In the genomic region with DNA sequence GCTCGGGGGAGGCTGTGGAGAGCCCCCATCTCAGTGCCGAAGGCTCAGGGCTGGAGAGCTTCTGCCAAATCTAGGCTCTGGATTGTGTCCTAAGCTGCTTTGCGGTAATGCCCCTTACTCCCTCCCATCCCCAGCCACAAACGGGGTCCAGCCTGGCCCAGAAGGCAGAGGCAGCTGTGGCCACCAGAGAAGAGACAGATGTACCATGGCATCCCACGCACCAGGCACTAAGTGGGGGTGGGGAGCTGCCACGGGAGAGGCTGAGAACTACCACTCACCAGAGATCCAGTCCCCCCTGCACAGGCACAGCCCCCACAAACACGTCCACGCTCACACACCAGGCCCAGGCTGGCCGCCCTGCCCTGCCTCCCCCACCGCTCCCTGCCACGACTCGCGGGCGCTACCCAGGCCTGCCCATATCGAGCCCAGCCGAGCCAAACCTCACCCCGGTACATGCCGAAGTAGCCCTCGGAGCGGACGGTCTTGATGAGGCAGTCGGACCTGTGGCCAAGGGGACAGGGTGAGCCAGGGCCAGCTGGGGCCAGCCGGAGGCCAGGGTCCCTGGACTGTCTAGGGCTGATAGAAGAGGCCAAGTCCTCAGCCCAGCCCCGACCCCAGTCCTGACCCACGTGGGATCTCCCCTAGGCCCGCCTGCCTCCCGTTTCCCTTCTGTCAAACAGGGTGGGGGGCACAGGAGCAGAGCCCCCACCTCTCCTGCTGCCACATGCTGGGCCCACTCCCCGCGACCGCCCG, we compare ENCODE assay signal across 17 cellular contexts. TPM values are rescaled to one million over a fixed set of nuclear protein-coding genes. Genes with fewer than 3 reads are reported as not detected.
DNase-seq lines count a peak whose midpoint lies in the region; ATAC-seq and TF ChIP-seq lines count a peak whose summit lies in the region.
"Had no signal": no experiment of that assay in that cellular context is flagged by ENCODE, and none has a peak within 500 bp of the region (broad histone marks: within the 10 kb centered on the region; RNA-seq: fewer than 3 reads in every experiment).

No MANE protein-coding gene starts in this region.

- no peak overlapping the region for H3K9ac ChIP-seq in Karpas-422 (ENCODE audit: low read length)
- H3K9ac ChIP-seq: KMS-11 had no signal

- TF ChIP-seq POLR2A in esophagus muscularis mucosa (IDR thresholded peaks at IDR 0.05; ENCODE audit: low read depth) (no peak), gastrocnemius medialis (IDR thresholded peaks at IDR 0.05) (no peak)

- H3K9me3 ChIP-seq in Karpas-422 (ENCODE audit: low read length) (no peaks in the 10 kb centered on the region), esophagus muscularis mucosa (no peaks in the 10 kb centered on the region), gastrocnemius medialis (no peaks in the 10 kb centered on the region)
- H3K9me3 ChIP-seq: esophagus squamous epithelium, right lobe of liver had no signal

- no peaks in the 10 kb centered on the region for H3K9me2 ChIP-seq in Karpas-422 (replicated peaks; ENCODE audit: insufficient read depth, low read length)

- no peak for ATAC-seq in activated naive CD8-positive, alpha-beta T cell treated with anti-CD3 and anti-CD28 coated beads, Interleukin-2, amount 50 U/mL, for 24 hours
- no peak for ATAC-seq in naive thymus-derived CD8-positive, alpha-beta T cell
- no peak for ATAC-seq in GM18517 (IDR thresholded peaks at IDR 0.05; ENCODE audit: unreplicated experiment)
- no peak for ATAC-seq in gastrocnemius medialis
- ATAC-seq: left ventricle myocardium superior, right lobe of liver had no signal

- TF ChIP-seq CTCF in Calu3 (IDR thresholded peaks at IDR 0.05; ENCODE audit: unreplicated experiment), result no peak
- no peak for TF ChIP-seq CTCF in esophagus muscularis mucosa (IDR thresholded peaks at IDR 0.05)
- no peak for TF ChIP-seq CTCF in gastrocnemius medialis (IDR thresholded peaks at IDR 0.05 in 4 of 5, conservative IDR thresholded peaks at IDR 0.05 in 1 of 5)

- 81% methylated on average over 20 of the region's 31 CpGs for WGBS in esophagus muscularis mucosa

- no peaks in the 10 kb centered on the region for H3K9me3 Mint-ChIP-seq in Calu3 (ENCODE audit: low read depth, unreplicated experiment)
- no peaks in the 10 kb centered on the region for H3K9me3 Mint-ChIP-seq in activated naive CD8-positive, alpha-beta T cell treated with anti-CD3 and anti-CD28 coated beads, Interleukin-2, amount 50 U/mL, for 24 hours
- no peaks in the 10 kb centered on the region for H3K9me3 Mint-ChIP-seq in naive thymus-derived CD8-positive, alpha-beta T cell
- H3K9me3 Mint-ChIP-seq: CD14-positive monocyte had no signal

- H3K27me3 Mint-ChIP-seq in Calu3 (ENCODE audit: unreplicated experiment), result no peaks in the 10 kb centered on the region
- H3K27me3 Mint-ChIP-seq in activated naive CD8-positive, alpha-beta T cell treated with anti-CD3 and anti-CD28 coated beads, Interleukin-2, amount 50 U/mL, for 24 hours, result no peaks in the 10 kb centered on the region
- H3K27me3 Mint-ChIP-seq in naive thymus-derived CD8-positive, alpha-beta T cell, result peaks cover 0 to 1% (median 0%) of the 10 kb centered on the region in 5 donors

- H3K4me1 ChIP-seq in Karpas-422 (ENCODE audit: low read length) (peaks cover 40% of the 10 kb centered on the region), esophagus muscularis mucosa (peaks cover 32 to 60% (median 48%) of the 10 kb centered on the region in 4 donors), gastrocnemius medialis (peaks cover 11 to 35% of the 10 kb centered on the region in 2 donors)

- H3K27ac ChIP-seq in Karpas-422 (ENCODE audit: low read length), result no peak overlapping the region
- H3K27ac ChIP-seq in esophagus muscularis mucosa (replicated peaks in 1 of 4), result no peak overlapping the region
- H3K27ac ChIP-seq in gastrocnemius medialis, result no peak overlapping the region
- H3K27ac ChIP-seq: KMS-11 had no signal

- peak overlapping the region; percentile 97 for H3K4me2 ChIP-seq in Karpas-422 (ENCODE audit: low read depth, low read length, poor library complexity, severe bottlenecking)

- H2AFZ ChIP-seq in Karpas-422 (ENCODE audit: low read length), result no peak overlapping the region

- H3K27me3 ChIP-seq in Karpas-422 (ENCODE audit: low read length), result no peaks in the 10 kb centered on the region
- H3K27me3 ChIP-seq in esophagus muscularis mucosa, result peaks cover 0 to 25% (median 8%) of the 10 kb centered on the region in 4 donors
- H3K27me3 ChIP-seq in gastrocnemius medialis, result peaks cover 27 to 48% (median 46%) of the 10 kb centered on the region in 3 donors
- H3K27me3 ChIP-seq: right lobe of liver had no signal

- H3K4me1 Mint-ChIP-seq in Calu3 (ENCODE audit: low read depth, unreplicated experiment), result no peaks in the 10 kb centered on the region
- peaks cover 6% of the 10 kb centered on the region for H3K4me1 Mint-ChIP-seq in activated naive CD8-positive, alpha-beta T cell treated with anti-CD3 and anti-CD28 coated beads, Interleukin-2, amount 50 U/mL, for 24 hours
- peaks cover 4 to 21% (median 19%) of the 10 kb centered on the region in 4 donors for H3K4me1 Mint-ChIP-seq in naive thymus-derived CD8-positive, alpha-beta T cell

- no peak overlapping the region for H3K27ac Mint-ChIP-seq in Calu3 (ENCODE audit: unreplicated experiment)
- no peak overlapping the region for H3K27ac Mint-ChIP-seq in activated naive CD8-positive, alpha-beta T cell treated with anti-CD3 and anti-CD28 coated beads, Interleukin-2, amount 50 U/mL, for 24 hours
- no peak overlapping the region for H3K27ac Mint-ChIP-seq in naive thymus-derived CD8-positive, alpha-beta T cell
- H3K27ac Mint-ChIP-seq: CD14-positive monocyte had no signal

- H4K20me1 ChIP-seq in Karpas-422 (ENCODE audit: insufficient read depth, low read depth, low read length), result peaks cover 13% of the 10 kb centered on the region; the same call in 1 of the 2 replicates

- H3K4me3 ChIP-seq in Karpas-422 (ENCODE audit: low read length) (no peak overlapping the region; the same call in 1 of the 2 replicates), esophagus muscularis mucosa (no peak overlapping the region), gastrocnemius medialis (no peak overlapping the region)

- intact Hi-C loops in Calu3 (cut with micrococcal nuclease; ENCODE audit: unreplicated experiment), result no loop called here
- intact Hi-C loops in esophagus muscularis mucosa (cut with DNase I), result no loop called here
- intact Hi-C loops in gastrocnemius medialis (cut with DNase I; ENCODE audit: low total_unique reads), result no loop called here
- intact Hi-C loops in cardiac septum (cut with DNase I), result no loop called here

- in situ Hi-C loops in gastrocnemius medialis (cut with MboI; ENCODE audit: low sequenced_read_pairs in 4 of 4), result no loop called here

- H3K36me3 Mint-ChIP-seq in Calu3 (ENCODE audit: insufficient read depth, unreplicated experiment), result peaks cover 63% of the 10 kb centered on the region
- peaks cover 4% of the 10 kb centered on the region for H3K36me3 Mint-ChIP-seq in activated naive CD8-positive, alpha-beta T cell treated with anti-CD3 and anti-CD28 coated beads, Interleukin-2, amount 50 U/mL, for 24 hours (ENCODE audit: low read depth)
- H3K36me3 Mint-ChIP-seq in naive thymus-derived CD8-positive, alpha-beta T cell, result peaks cover 0 to 16% (median 4%) of the 10 kb centered on the region in 3 donors

- CTCF ChIA-PET in Calu3 (lab: Charles Lee), result no interaction called here

- POLR2A ChIA-PET in naive thymus-derived CD8-positive, alpha-beta T cell (lab: Charles Lee), result interaction anchor here (0.8 to 1.4 kb wide), 3 partner anchors 9 to 35 kb away, joined by 3 to 5 read pairs (median 3); partner anchors contain the start of gene GATD1

- H3K4me3 Mint-ChIP-seq in Calu3 (ENCODE audit: low read depth, unreplicated experiment), result peak overlapping the region; percentile 83
- H3K4me3 Mint-ChIP-seq in activated naive CD8-positive, alpha-beta T cell treated with anti-CD3 and anti-CD28 coated beads, Interleukin-2, amount 50 U/mL, for 24 hours, result peak overlapping the region; percentile 53
- H3K4me3 Mint-ChIP-seq in naive thymus-derived CD8-positive, alpha-beta T cell, result peak overlapping the region; percentile 14 to 94 (median 40)
- H3K4me3 Mint-ChIP-seq: CD14-positive monocyte had no signal

- DNase-seq in Calu3, result no peak
- no peak for DNase-seq in Karpas-422
- no peak for DNase-seq in activated naive CD8-positive, alpha-beta T cell treated with anti-CD3 and anti-CD28 coated beads, Interleukin-2, amount 50 U/mL, for 24 hours
- DNase-seq in naive thymus-derived CD8-positive, alpha-beta T cell, result no peak
- DNase-seq in esophagus muscularis mucosa (ENCODE audit: extremely low spot score), result no peak
- no peak for DNase-seq in gastrocnemius medialis
- no peak for DNase-seq in cardiac septum (ENCODE audit: low spot score)
- DNase-seq: activated gamma-delta T cell treated with Interleukin-2 at 50 U/mL for 16 hours; esophagus squamous epithelium; GDM1; GOT3; stimulated activated CD4-positive, alpha-beta T cell treated with anti-CD3 and anti-CD28 coated beads, Interleukin-4, amount 100 ng/mL, for 24 hours had no signal

- BruUV-seq in Calu3 (replicated peaks; lab: Mats Ljungman, UMichigan), result TSS peak; percentile 6

- no peak for TF ChIP-seq EP300 in esophagus muscularis mucosa (IDR thresholded peaks at IDR 0.05)

- H3K36me3 ChIP-seq in Karpas-422 (ENCODE audit: insufficient read depth, low read length) (no peaks in the 10 kb centered on the region), esophagus muscularis mucosa (peaks cover 2 to 32% (median 27%) of the 10 kb centered on the region in 4 donors), gastrocnemius medialis (peaks cover 0 to 2% of the 10 kb centered on the region in 2 donors)

- H3K79me2 ChIP-seq in Karpas-422 (ENCODE audit: low read length), result peaks cover 30% of the 10 kb centered on the region

RNA-seq across cellular contexts. Expression of gene SLC25A22, which starts 3.9 kb away (rescaled TPM):
- total RNA-seq in Calu3 (2022) (44.5 and 53.6 TPM in 2 replicates), esophagus muscularis mucosa (10 to 100 TPM in 1 of 4 donors, 1 to 10 TPM in 3; 5.0 to 11.0 (median 9.5) TPM), gastrocnemius medialis (1 to 10 TPM in 2 of 4 donors, under 1 TPM in 1, not detected in 1; 0.80 to 1.5 (median 1.0) TPM), cardiac septum (4.7 TPM)
- 9.3 and 23.4 TPM in 2 replicates for total RNA-seq in Karpas-422 (2014; rRNA removed; shearing (Covaris generic); ENCODE audit: low replicate concordance)
- 10 to 100 TPM; 18.1 to 19.2 TPM for total RNA-seq in naive thymus-derived CD8-positive, alpha-beta T cell
- polyA plus RNA-seq in naive thymus-derived CD8-positive, alpha-beta T cell, result 10 to 100 TPM in 1 of 3 donors, 1 to 10 TPM in 2; 6.4 to 16.4 (median 6.5) TPM

RNA-seq across cellular contexts. Expression of gene CEND1, which starts 4.3 kb away (rescaled TPM):
- total RNA-seq in Calu3 (2022) (not detected in 2 replicates), esophagus muscularis mucosa (1 to 10 TPM in 3 of 4 donors, under 1 TPM in 1; 0.42 to 3.3 (median 2.6) TPM), gastrocnemius medialis (under 1 TPM in 1 of 4 donors, not detected in 3; 0.20 TPM), cardiac septum (0.65 TPM)
- 19.8 and 50.0 TPM in 2 replicates for total RNA-seq in Karpas-422 (2014; rRNA removed; shearing (Covaris generic); ENCODE audit: low replicate concordance)
- not detected for total RNA-seq in naive thymus-derived CD8-positive, alpha-beta T cell
- polyA plus RNA-seq in naive thymus-derived CD8-positive, alpha-beta T cell, result not detected
- total RNA-seq: left ventricle myocardium superior, right lobe of liver had no signal
- polyA plus RNA-seq: CD14-positive monocyte had no signal

RNA-seq across cellular contexts. Expression of gene PIDD1, which starts 10.8 kb away (rescaled TPM):
- 15.9 and 16.3 TPM in 2 replicates for total RNA-seq in Calu3 (2022)
- total RNA-seq in Karpas-422 (2014; rRNA removed; shearing (Covaris generic); ENCODE audit: low replicate concordance), result 26.2 and 26.6 TPM in 2 replicates
- 10 to 100 TPM; 37.7 to 40.7 TPM for total RNA-seq in naive thymus-derived CD8-positive, alpha-beta T cell
- 1 to 10 TPM; 2.5 to 6.6 (median 4.1) TPM for polyA plus RNA-seq in naive thymus-derived CD8-positive, alpha-beta T cell
- 10 to 100 TPM in 2 of 4 donors, 1 to 10 TPM in 2; 5.3 to 18.7 (median 9.6) TPM for total RNA-seq in esophagus muscularis mucosa
- total RNA-seq in gastrocnemius medialis, result 10 to 100 TPM in 2 of 4 donors, 1 to 10 TPM in 2; 6.3 to 35.7 (median 10.2) TPM
- total RNA-seq in cardiac septum, result 12.1 TPM

RNA-seq across cellular contexts. Expression of gene RPLP2, which starts 15.6 kb away (rescaled TPM):
- 1,351 and 1,381 TPM in 2 replicates for total RNA-seq in Calu3 (2022)
- 774 and 1,042 TPM in 2 replicates for total RNA-seq in Karpas-422 (2014; rRNA removed; shearing (Covaris generic); ENCODE audit: low replicate concordance)
- total RNA-seq in naive thymus-derived CD8-positive, alpha-beta T cell, result 1,000 to 10,000 TPM; 5,498 to 5,522 TPM
- polyA plus RNA-seq in naive thymus-derived CD8-positive, alpha-beta T cell, result 1,000 to 10,000 TPM; 4,080 to 5,338 (median 4,376) TPM
- 100 to 1,000 TPM; 318 to 813 (median 686) TPM for total RNA-seq in esophagus muscularis mucosa
- 100 to 1,000 TPM; 314 to 600 (median 440) TPM for total RNA-seq in gastrocnemius medialis
- 781 TPM for total RNA-seq in cardiac septum

RNA-seq across cellular contexts. Expression of gene GATD1, which starts 16.9 kb away (rescaled TPM):
- total RNA-seq in Calu3 (2022), result 73.8 and 83.3 TPM in 2 replicates
- 43.6 and 61.0 TPM in 2 replicates for total RNA-seq in Karpas-422 (2014; rRNA removed; shearing (Covaris generic); ENCODE audit: low replicate concordance)
- 10 to 100 TPM; 57.0 to 65.6 TPM for total RNA-seq in naive thymus-derived CD8-positive, alpha-beta T cell
- 10 to 100 TPM in 2 of 3 donors, 1 to 10 TPM in 1; 7.2 to 20.7 (median 12.8) TPM for polyA plus RNA-seq in naive thymus-derived CD8-positive, alpha-beta T cell
- total RNA-seq in esophagus muscularis mucosa, result 10 to 100 TPM; 24.0 to 37.7 (median 28.9) TPM
- 10 to 100 TPM in 2 of 4 donors, 1 to 10 TPM in 2; 3.5 to 10.6 (median 9.4) TPM for total RNA-seq in gastrocnemius medialis
- 38.7 TPM for total RNA-seq in cardiac septum
